ENCODE assay signal across 23 cellular contexts in the genomic region with DNA sequence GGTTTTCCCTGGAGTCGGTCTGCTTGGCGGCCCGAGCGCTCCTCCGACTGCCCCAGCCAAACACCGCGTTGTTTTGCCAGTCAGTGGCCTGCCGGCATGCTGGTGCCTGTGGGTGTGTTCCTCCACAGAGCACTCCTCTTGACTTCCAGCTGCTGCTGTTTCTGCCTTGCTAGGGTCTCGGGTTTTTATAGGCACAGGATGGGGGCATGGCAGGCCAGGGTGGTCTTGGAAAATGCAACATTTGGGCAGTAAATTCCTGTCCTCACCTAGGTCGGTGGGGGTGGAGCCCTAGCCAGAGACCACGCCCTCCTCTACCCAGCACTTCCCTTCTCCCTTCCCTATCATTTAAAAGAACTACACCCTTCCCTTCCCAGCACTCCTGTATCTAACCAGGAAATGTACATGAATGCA. TPM values are rescaled to one million over a fixed set of nuclear protein-coding genes. Genes with fewer than 3 reads are reported as not detected.
DNase-seq lines count a peak whose midpoint lies in the region; ATAC-seq lines count a peak whose summit lies in the region.
"Had no signal": no experiment of that assay in that cellular context is flagged by ENCODE, and none has a peak within 500 bp of the region (broad histone marks: within the 10 kb centered on the region; RNA-seq: fewer than 3 reads in every experiment).

No MANE protein-coding gene starts in this region.

- H3K4me3 ChIP-seq in iPS DF 6.9 (ENCODE audit: low read length) (peak overlapping the region; percentile 19; the same call in 1 of the 2 replicates), skeletal muscle tissue (ENCODE audit: low read length in 3 of 3) (no peak overlapping the region), neuronal stem cell (ENCODE audit: low read length in 2 of 2) (no peak overlapping the region)

- no peak overlapping the region for H3K4me2 ChIP-seq in neuronal stem cell (ENCODE audit: insufficient read depth, low read length, poor library complexity, severe bottlenecking)

- no peak overlapping the region for H2BK5ac ChIP-seq in neuronal stem cell (ENCODE audit: low read length)

- H3K14ac ChIP-seq in neuronal stem cell (ENCODE audit: low read length): no peak overlapping the region

- DNase-seq in NCI-H1694 (lab: John Stamatoyannopoulos, UW): peak; percentile 28
- DNase-seq in NCI-H1694 treated with DMSO at 0.1 percent for 48 hours (lab: John Stamatoyannopoulos, UW): no peak
- DNase-seq in iPS DF 6.9 (ENCODE audit: low read depth, low spot score): no peak
- no peak for DNase-seq in SKM-1 (lab: John Stamatoyannopoulos, UW; ENCODE audit: unreplicated experiment)
- DNase-seq in neuronal stem cell (ENCODE audit: low spot score): no peak
- DNase-seq: 8988T; activated CD4-positive, alpha-beta T cell treated with anti-CD3 and anti-CD28 coated beads, Interleukin-2, amount 50 U/mL, for 4 hours; activated CD8-positive, alpha-beta memory T cell treated with anti-CD3 and anti-CD28 coated beads, Interleukin-2, amount 50 U/mL, for 48 hours; brain microvascular endothelial cell; cortex of kidney; HFFc6; hypothalamus; kidney glomerular epithelial cell; NCI-H1436; SHP77; stimulated activated CD4-positive, alpha-beta T cell treated with anti-CD3 and anti-CD28 coated beads, Interleukin-4, amount 100 ng/mL, for 4 hours; stimulated activated naive CD8-positive, alpha-beta T cell treated with anti-CD3 and anti-CD28 coated beads, Interleukin-15, amount 100 ng/mL, for 72 hours; T-cell; trophoblast cell had no signal

- no peaks in the 10 kb centered on the region for H3K27me3 ChIP-seq in iPS DF 6.9 (ENCODE audit: control insufficient read depth, insufficient read depth, low read length)
- H3K27me3 ChIP-seq in skeletal muscle tissue (ENCODE audit: control insufficient read depth in 3 of 3, insufficient read depth in 3 of 3, low read length in 3 of 3): no peaks in the 10 kb centered on the region
- no peaks in the 10 kb centered on the region for H3K27me3 ChIP-seq in neuronal stem cell (ENCODE audit: control insufficient read depth in 3 of 3, insufficient read depth in 3 of 3, low read depth in 1 of 3, low read length in 3 of 3)
- H3K27me3 ChIP-seq: brain microvascular endothelial cell had no signal

- H2BK12ac ChIP-seq in neuronal stem cell (ENCODE audit: low read length): no peak overlapping the region

- no CpG with 5 or more reads among the region's 11 CpGs for WGBS in iPS DF 6.9 (ENCODE audit: insufficient coverage, insufficient read length)
- WGBS in neuronal stem cell (ENCODE audit: extremely low coverage in 2 of 2, insufficient read length in 2 of 2, insufficient replicate concordance in 1 of 2), 2 donors: no CpG with 5 or more reads among the region's 11 CpGs

- H4K8ac ChIP-seq in neuronal stem cell (ENCODE audit: low read depth, low read length): no peak overlapping the region

- H2AK5ac ChIP-seq in neuronal stem cell (ENCODE audit: low read depth, low read length): no peak overlapping the region

- no peak overlapping the region for H2AFZ ChIP-seq in neuronal stem cell (ENCODE audit: low read length)

- H3K36me3 ChIP-seq in iPS DF 6.9 (ENCODE audit: control insufficient read depth, insufficient read depth, low read length): no peaks in the 10 kb centered on the region
- H3K36me3 ChIP-seq in skeletal muscle tissue (ENCODE audit: control insufficient read depth in 3 of 3, insufficient read depth in 3 of 3, low read length in 3 of 3): no peaks in the 10 kb centered on the region
- no peaks in the 10 kb centered on the region for H3K36me3 ChIP-seq in neuronal stem cell (replicated peaks in 1 of 2; ENCODE audit: control insufficient read depth in 2 of 2, insufficient read depth in 2 of 2, low read length in 2 of 2)
- H3K36me3 ChIP-seq: brain microvascular endothelial cell, neutrophil had no signal

- no peaks in the 10 kb centered on the region for H3K79me1 ChIP-seq in neuronal stem cell (ENCODE audit: low read depth, low read length)

- H3K4ac ChIP-seq in neuronal stem cell (ENCODE audit: low read length): no peak overlapping the region

- no peak overlapping the region for H3K18ac ChIP-seq in neuronal stem cell (ENCODE audit: low read length)

- no peaks in the 10 kb centered on the region for H3K9me3 ChIP-seq in iPS DF 6.9 (ENCODE audit: control insufficient read depth, insufficient read depth, low read length)
- H3K9me3 ChIP-seq in skeletal muscle tissue (ENCODE audit: control insufficient read depth in 3 of 3, low read length in 3 of 3): no peaks in the 10 kb centered on the region
- no peaks in the 10 kb centered on the region for H3K9me3 ChIP-seq in neuronal stem cell (replicated peaks in 1 of 2; ENCODE audit: control insufficient read depth in 2 of 2, insufficient read depth in 1 of 2, low read depth in 1 of 2, low read length in 2 of 2)
- H3K9me3 ChIP-seq: neutrophil had no signal

- H3K27ac ChIP-seq in angular gyrus (ENCODE audit: low read depth, low read length) (peak overlapping the region; percentile 25), iPS DF 6.9 (ENCODE audit: low read length) (no peak overlapping the region), skeletal muscle tissue (ENCODE audit: low read depth, low read length) (peak overlapping the region; percentile 32), neuronal stem cell (replicated peaks; ENCODE audit: low read length) (no peak overlapping the region)
- H3K27ac ChIP-seq: brain microvascular endothelial cell, neutrophil had no signal

- H3K4me1 ChIP-seq in iPS DF 6.9 (ENCODE audit: control insufficient read depth, insufficient read depth, low read length): no peaks in the 10 kb centered on the region; the same call in 1 of the 2 replicates
- peaks cover 3 to 4% (median 3%) of the 10 kb centered on the region in 3 donors for H3K4me1 ChIP-seq in skeletal muscle tissue (ENCODE audit: control insufficient read depth in 3 of 3, insufficient read depth in 3 of 3, low read length in 3 of 3)
- no peaks in the 10 kb centered on the region for H3K4me1 ChIP-seq in neuronal stem cell (ENCODE audit: control insufficient read depth in 2 of 2, insufficient read depth in 1 of 2, low read depth in 1 of 2, low read length in 2 of 2)

- H3K23ac ChIP-seq in neuronal stem cell (ENCODE audit: low read depth, low read length, poor library complexity): no peak overlapping the region

- H2BK15ac ChIP-seq in neuronal stem cell (ENCODE audit: low read length): no peak overlapping the region

- ATAC-seq in GM18907 (IDR thresholded peaks at IDR 0.05; ENCODE audit: unreplicated experiment): no peak
- ATAC-seq: stimulated activated naive CD8-positive, alpha-beta T cell treated with anti-CD3 and anti-CD28 coated beads, Interleukin-15, amount 100 ng/mL, for 72 hours; T-cell had no signal

- H2BK120ac ChIP-seq in neuronal stem cell (ENCODE audit: low read depth, low read length): no peak overlapping the region

- no peak overlapping the region for H4K91ac ChIP-seq in neuronal stem cell (ENCODE audit: low read depth, low read length, poor library complexity)

- H3K9ac ChIP-seq in skeletal muscle tissue (ENCODE audit: low read depth in 1 of 3, low read length in 3 of 3) (no peak overlapping the region), neuronal stem cell (ENCODE audit: low read depth, low read length, poor library complexity) (no peak overlapping the region)

RNA-seq across cellular contexts. Expression of a gene that starts 34.7 kb away (rescaled TPM):
- 24.0 TPM for total RNA-seq in skeletal muscle tissue
- 29.4 TPM for polyA plus RNA-seq in neuronal stem cell (2013, experiment 1 of 2)
- 30.2 TPM for polyA plus RNA-seq in neuronal stem cell (2013, experiment 2 of 2)

Comparison
In these comparisons a context has a peak if more than half of its experiments do, and no peak if none do; other contexts are left out.
1. H3K27ac ChIP-seq: peak in angular gyrus (single experiment) and skeletal muscle tissue (single experiment); none in iPS DF 6.9 (single experiment) and neuronal stem cell (single experiment).